Comparison of ENCODE assay signal across 1 cellular context in genomic region chr3:48463703-48464102, GRCh38.
TF ChIP-seq lines count a peak whose summit lies in the region.

No MANE protein-coding gene starts in this region.

TF ChIP-seq in GM23338, 12 proteins besides CTCF, POLR2A, EP300 and RAD21 (continued from another document):
- TF ChIP-seq REST (IDR thresholded peaks at IDR 0.05; ENCODE audit: unreplicated experiment) (no peak), POLR2AphosphoS5 (IDR thresholded peaks at IDR 0.05; ENCODE audit: low read depth) (no peak), CREB1 (CRISPR knock-in tag; IDR thresholded peaks at IDR 0.05; ENCODE audit: low read depth) (no peak), ZNF114 (CRISPR knock-in tag; IDR thresholded peaks at IDR 0.05) (no peak), JUNB (IDR thresholded peaks at IDR 0.05; ENCODE audit: unreplicated experiment) (no peak), EZH2phosphoT487 (IDR thresholded peaks at IDR 0.05; ENCODE audit: unreplicated experiment) (no peak), ZNF331 (CRISPR knock-in tag; IDR thresholded peaks at IDR 0.05; ENCODE audit: low read depth) (no peak)
- TF ChIP-seq, protein P1, sequence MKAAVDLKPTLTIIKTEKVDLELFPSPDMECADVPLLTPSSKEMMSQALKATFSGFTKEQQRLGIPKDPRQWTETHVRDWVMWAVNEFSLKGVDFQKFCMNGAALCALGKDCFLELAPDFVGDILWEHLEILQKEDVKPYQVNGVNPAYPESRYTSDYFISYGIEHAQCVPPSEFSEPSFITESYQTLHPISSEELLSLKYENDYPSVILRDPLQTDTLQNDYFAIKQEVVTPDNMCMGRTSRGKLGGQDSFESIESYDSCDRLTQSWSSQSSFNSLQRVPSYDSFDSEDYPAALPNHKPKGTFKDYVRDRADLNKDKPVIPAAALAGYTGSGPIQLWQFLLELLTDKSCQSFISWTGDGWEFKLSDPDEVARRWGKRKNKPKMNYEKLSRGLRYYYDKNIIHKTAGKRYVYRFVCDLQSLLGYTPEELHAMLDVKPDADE (IDR thresholded peaks at IDR 0.05) = no peak
- TF ChIP-seq, protein P2, sequence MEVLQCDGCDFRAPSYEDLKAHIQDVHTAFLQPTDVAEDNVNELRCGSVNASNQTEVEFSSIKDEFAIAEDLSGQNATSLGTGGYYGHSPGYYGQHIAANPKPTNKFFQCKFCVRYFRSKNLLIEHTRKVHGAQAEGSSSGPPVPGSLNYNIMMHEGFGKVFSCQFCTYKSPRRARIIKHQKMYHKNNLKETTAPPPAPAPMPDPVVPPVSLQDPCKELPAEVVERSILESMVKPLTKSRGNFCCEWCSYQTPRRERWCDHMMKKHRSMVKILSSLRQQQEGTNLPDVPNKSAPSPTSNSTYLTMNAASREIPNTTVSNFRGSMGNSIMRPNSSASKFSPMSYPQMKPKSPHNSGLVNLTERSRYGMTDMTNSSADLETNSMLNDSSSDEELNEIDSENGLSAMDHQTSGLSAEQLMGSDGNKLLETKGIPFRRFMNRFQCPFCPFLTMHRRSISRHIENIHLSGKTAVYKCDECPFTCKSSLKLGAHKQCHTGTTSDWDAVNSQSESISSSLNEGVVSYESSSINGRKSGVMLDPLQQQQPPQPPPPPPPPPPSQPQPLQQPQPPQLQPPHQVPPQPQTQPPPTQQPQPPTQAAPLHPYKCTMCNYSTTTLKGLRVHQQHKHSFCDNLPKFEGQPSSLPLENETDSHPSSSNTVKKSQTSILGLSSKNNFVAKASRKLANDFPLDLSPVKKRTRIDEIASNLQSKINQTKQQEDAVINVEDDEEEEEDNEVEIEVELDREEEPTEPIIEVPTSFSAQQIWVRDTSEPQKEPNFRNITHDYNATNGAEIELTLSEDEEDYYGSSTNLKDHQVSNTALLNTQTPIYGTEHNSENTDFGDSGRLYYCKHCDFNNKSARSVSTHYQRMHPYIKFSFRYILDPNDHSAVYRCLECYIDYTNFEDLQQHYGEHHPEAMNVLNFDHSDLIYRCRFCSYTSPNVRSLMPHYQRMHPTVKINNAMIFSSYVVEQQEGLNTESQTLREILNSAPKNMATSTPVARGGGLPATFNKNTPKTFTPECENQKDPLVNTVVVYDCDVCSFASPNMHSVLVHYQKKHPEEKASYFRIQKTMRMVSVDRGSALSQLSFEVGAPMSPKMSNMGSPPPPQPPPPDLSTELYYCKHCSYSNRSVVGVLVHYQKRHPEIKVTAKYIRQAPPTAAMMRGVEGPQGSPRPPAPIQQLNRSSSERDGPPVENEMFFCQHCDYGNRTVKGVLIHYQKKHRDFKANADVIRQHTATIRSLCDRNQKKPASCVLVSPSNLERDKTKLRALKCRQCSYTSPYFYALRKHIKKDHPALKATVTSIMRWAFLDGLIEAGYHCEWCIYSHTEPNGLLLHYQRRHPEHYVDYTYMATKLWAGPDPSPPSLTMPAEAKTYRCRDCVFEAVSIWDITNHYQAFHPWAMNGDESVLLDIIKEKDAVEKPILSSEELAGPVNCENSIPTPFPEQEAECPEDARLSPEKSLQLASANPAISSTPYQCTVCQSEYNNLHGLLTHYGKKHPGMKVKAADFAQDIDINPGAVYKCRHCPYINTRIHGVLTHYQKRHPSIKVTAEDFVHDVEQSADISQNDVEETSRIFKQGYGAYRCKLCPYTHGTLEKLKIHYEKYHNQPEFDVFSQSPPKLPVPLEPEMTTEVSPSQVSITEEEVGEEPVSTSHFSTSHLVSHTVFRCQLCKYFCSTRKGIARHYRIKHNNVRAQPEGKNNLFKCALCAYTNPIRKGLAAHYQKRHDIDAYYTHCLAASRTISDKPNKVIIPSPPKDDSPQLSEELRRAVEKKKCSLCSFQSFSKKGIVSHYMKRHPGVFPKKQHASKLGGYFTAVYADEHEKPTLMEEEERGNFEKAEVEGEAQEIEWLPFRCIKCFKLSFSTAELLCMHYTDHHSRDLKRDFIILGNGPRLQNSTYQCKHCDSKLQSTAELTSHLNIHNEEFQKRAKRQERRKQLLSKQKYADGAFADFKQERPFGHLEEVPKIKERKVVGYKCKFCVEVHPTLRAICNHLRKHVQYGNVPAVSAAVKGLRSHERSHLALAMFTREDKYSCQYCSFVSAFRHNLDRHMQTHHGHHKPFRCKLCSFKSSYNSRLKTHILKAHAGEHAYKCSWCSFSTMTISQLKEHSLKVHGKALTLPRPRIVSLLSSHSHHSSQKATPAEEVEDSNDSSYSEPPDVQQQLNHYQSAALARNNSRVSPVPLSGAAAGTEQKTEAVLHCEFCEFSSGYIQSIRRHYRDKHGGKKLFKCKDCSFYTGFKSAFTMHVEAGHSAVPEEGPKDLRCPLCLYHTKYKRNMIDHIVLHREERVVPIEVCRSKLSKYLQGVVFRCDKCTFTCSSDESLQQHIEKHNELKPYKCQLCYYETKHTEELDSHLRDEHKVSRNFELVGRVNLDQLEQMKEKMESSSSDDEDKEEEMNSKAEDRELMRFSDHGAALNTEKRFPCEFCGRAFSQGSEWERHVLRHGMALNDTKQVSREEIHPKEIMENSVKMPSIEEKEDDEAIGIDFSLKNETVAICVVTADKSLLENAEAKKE (CRISPR knock-in tag; IDR thresholded peaks at IDR 0.05) = no peak
